Comparison of ENCODE assay signal across 10 cellular contexts in genomic region chr13:33279898-33280549, GRCh38. TPM values are rescaled to one million over a fixed set of nuclear protein-coding genes. Genes with fewer than 3 reads are reported as not detected.
DNase-seq lines count a peak whose midpoint lies in the region; ATAC-seq and TF ChIP-seq lines count a peak whose summit lies in the region.
"Had no signal": no experiment of that assay in that cellular context is flagged by ENCODE, and none has a peak within 500 bp of the region (broad histone marks: within the 10 kb centered on the region; RNA-seq: fewer than 3 reads in every experiment).

No MANE protein-coding gene starts in this region.

- peak overlapping the region; percentile 92 for H3K4me2 ChIP-seq in PC-3 (ENCODE audit: low read length)

- H2AFZ ChIP-seq in PC-3 (ENCODE audit: low read length): no peak overlapping the region

- H3K79me2 ChIP-seq in PC-3 (ENCODE audit: low read length): peaks cover 88% of the 10 kb centered on the region

- H3K9me3 ChIP-seq in PC-3 (ENCODE audit: low read length) (no peaks in the 10 kb centered on the region), esophagus (ENCODE audit: control insufficient read depth in 2 of 2, insufficient read depth in 1 of 2, low read depth in 1 of 2, low read length in 1 of 2) (no peaks in the 10 kb centered on the region)

- DNase-seq in PC-3 (peak; percentile 95), myocyte (ENCODE audit: low read depth) (peak; percentile 98), GM10248 (ENCODE audit: extremely low spot score) (no peak)
- DNase-seq in stimulated activated CD4-positive, alpha-beta T cell treated with anti-CD3 and anti-CD28 coated beads, Interleukin-15, amount 100 ng/mL, for 24 hours: no peak
- DNase-seq: CD4-positive, alpha-beta memory T cell; endodermal cell had no signal

- H3K36me3 ChIP-seq in PC-3 (ENCODE audit: low read depth, low read length) (peaks cover 23% of the 10 kb centered on the region), esophagus (ENCODE audit: control insufficient read depth in 2 of 2, insufficient read depth in 2 of 2, low read length in 1 of 2) (no peaks in the 10 kb centered on the region)

- POLR2A ChIA-PET in PC-3 (lab: Charles Lee; ENCODE audit: unreplicated experiment): no interaction called here
- POLR2A ChIA-PET in GM10248 (lab: Yijun Ruan, JAX): no interaction called here

- H3K4me1 ChIP-seq in PC-3 (ENCODE audit: insufficient read depth, low read length) (peaks cover 60% of the 10 kb centered on the region), esophagus (ENCODE audit: control insufficient read depth in 2 of 2, insufficient read depth in 2 of 2, low read length in 1 of 2) (no peaks in the 10 kb centered on the region)

- peak overlapping the region; percentile 53 for H3K9ac ChIP-seq in PC-3 (ENCODE audit: low read length)

- BruUV-seq in PC-3 (replicated peaks; lab: Mats Ljungman, UMichigan): TSS peak; percentile 60

- H3K27me3 ChIP-seq in PC-3 (ENCODE audit: low read length) (no peaks in the 10 kb centered on the region), esophagus (ENCODE audit: control insufficient read depth in 1 of 2, insufficient read depth in 2 of 2, low read length in 2 of 2) (no peaks in the 10 kb centered on the region)

- intact Hi-C loops in PC-3 (cut with micrococcal nuclease): loop anchor here (5.0 to 10.0 kb wide), 4 partner anchors 43 to 695 kb away; partner anchors contain the start of gene PDS5B

- H4K20me1 ChIP-seq in PC-3 (ENCODE audit: low read length): no peaks in the 10 kb centered on the region

- peaks cover 25% of the 10 kb centered on the region for H3F3A ChIP-seq in PC-3 (ENCODE audit: low read length, unreplicated experiment)

- CTCF ChIA-PET in PC-3 (lab: Charles Lee) (no interaction called here), GM10248 (lab: Yijun Ruan, JAX) (interaction anchor here (1.0 to 2.5 kb wide), 4 partner anchors 9 to 19 kb away, joined by 3 to 7 read pairs (median 4); no protein-coding TSS in a partner anchor)

- WGBS in esophagus, 2 donors: 49 to 63% methylated on average over 3 of the region's 3 CpGs

- H3K9me2 ChIP-seq in PC-3 (replicated peaks; ENCODE audit: low read length): no peaks in the 10 kb centered on the region

- TF ChIP-seq CTCF in C4-2B (conservative IDR thresholded peaks at IDR 0.05) (no peak), PC-3 (conservative IDR thresholded peaks at IDR 0.05; ENCODE audit: low read depth, low read length) (no peak), GM10248 (IDR thresholded peaks at IDR 0.05; ENCODE audit: control extremely low read depth, extremely low read depth, low read depth, missing control alignments) (no peak)

- ATAC-seq in PC-3: peak; percentile 71
- ATAC-seq in GM19467 (IDR thresholded peaks at IDR 0.05; ENCODE audit: unreplicated experiment): no peak
- ATAC-seq in GM21390 (IDR thresholded peaks at IDR 0.05; ENCODE audit: unreplicated experiment): no peak

- H3K4me3 ChIP-seq in PC-3 (ENCODE audit: low read length) (peak overlapping the region; percentile 16), esophagus (ENCODE audit: low read depth in 1 of 2, low read length in 2 of 2) (no peak overlapping the region)

- H3K27ac ChIP-seq in C4-2B (peak overlapping the region; percentile 51; the same call in 1 of the 2 replicates), PC-3 (ENCODE audit: low read length) (peak overlapping the region; percentile 92), esophagus (ENCODE audit: low read depth in 2 of 2, low read length in 1 of 2) (peak overlapping the region; percentile 22 to 75)

RNA-seq across cellular contexts. Expression of gene STARD13, which starts 5.5 kb away (rescaled TPM):
- 24.3 and 26.6 TPM in 2 replicates for total RNA-seq in PC-3 (2014; rRNA removed)
- 1 to 10 TPM; 1.6 to 3.0 TPM for polyA plus RNA-seq in esophagus
- total RNA-seq in myocyte: 28.6 and 41.7 TPM in 2 replicates
- polyA plus RNA-seq in myocyte (2012): 27.1 TPM
- polyA plus RNA-seq: CD4-positive, alpha-beta memory T cell had no signal

Comparison
In these comparisons a context has a peak if more than half of its experiments do, and no peak if none do; other contexts are left out.
1. DNase-seq: peak in PC-3 (single experiment) and myocyte (single experiment); none in stimulated activated CD4-positive, alpha-beta T cell treated with anti-CD3 and anti-CD28 coated beads, Interleukin-15, amount 100 ng/mL, for 24 hours (single experiment) and GM10248 (single experiment).
2. Peak in every context shown above with its lines, with median percentiles within 50 percentile points of each other: H3K27ac ChIP-seq.